Comparison of ENCODE assay signal across 8 cellular contexts in genomic region chr17:7561589-7562207, GRCh38. TPM values are rescaled to one million over a fixed set of nuclear protein-coding genes. Genes with fewer than 3 reads are reported as not detected.
DNase-seq lines count a peak whose midpoint lies in the region; ATAC-seq and TF ChIP-seq lines count a peak whose summit lies in the region.

SENP3 (plus strand) TSS chr17:7561919; CDS start chr17:7563077, 1,158 bp downstream.

- peaks cover 15 to 29% of the 10 kb centered on the region in 2 donors for H3K36me3 ChIP-seq in duodenal mucosa (ENCODE audit: control insufficient read depth in 1 of 2, insufficient read depth in 2 of 2, low read length in 2 of 2)

- CTCF ChIA-PET in activated CD4-positive, alpha-beta memory T cell treated with anti-CD3 and anti-CD28 coated beads, Interleukin-2, amount 10 ng/mL, durations not matched to agents 7 days and 5 days (lab: Charles Lee), result interaction anchor here (0.8 to 6.2 kb wide), 35 partner anchors 9 to 516 kb away, joined by 3 to 207 read pairs (median 7); partner anchors contain the start of genes CD68, FXR2, GABARAP and MPDU1

- no peaks in the 10 kb centered on the region for H3K27me3 ChIP-seq in duodenal mucosa (ENCODE audit: control insufficient read depth in 1 of 2, insufficient read depth in 2 of 2, low read length in 2 of 2)

- peak within 1 kb of the TSS; percentile 91 for H3K4me3 Mint-ChIP-seq in activated CD4-positive, alpha-beta memory T cell treated with anti-CD3 and anti-CD28 coated beads, Interleukin-2, amount 10 ng/mL, durations not matched to agents 7 days and 5 days

- H3K4me1 Mint-ChIP-seq in activated CD4-positive, alpha-beta memory T cell treated with anti-CD3 and anti-CD28 coated beads, Interleukin-2, amount 10 ng/mL, durations not matched to agents 7 days and 5 days, result peaks cover 48% of the 10 kb centered on the region

- peak; percentile 100 for DNase-seq in AG08396 (ENCODE audit: low spot score)
- peak; percentile 79 for DNase-seq in NCI-H774 (lab: John Stamatoyannopoulos, UW)
- peak; percentile 91 for DNase-seq in activated CD4-positive, alpha-beta memory T cell treated with anti-CD3 and anti-CD28 coated beads, Interleukin-2, amount 10 ng/mL, durations not matched to agents 7 days and 5 days
- DNase-seq in lower leg skin (ENCODE audit: low spot score in 2 of 2), result peak; percentile 80 to 97
- DNase-seq in stimulated activated CD4-positive, alpha-beta T cell treated with anti-CD3 and anti-CD28 coated beads, Interleukin-4, amount 100 ng/mL, for 24 hours, result peak; percentile 90

- H3K27ac Mint-ChIP-seq in activated CD4-positive, alpha-beta memory T cell treated with anti-CD3 and anti-CD28 coated beads, Interleukin-2, amount 10 ng/mL, durations not matched to agents 7 days and 5 days, result peak within 1 kb of the TSS; percentile 93

- peak within 1 kb of the TSS; percentile 71 to 90 for H3K4me3 ChIP-seq in duodenal mucosa (ENCODE audit: low read depth in 1 of 2, low read length in 2 of 2)
- peak within 1 kb of the TSS; percentile 74 for H3K4me3 ChIP-seq in lower leg skin (ENCODE audit: low read depth, poor library complexity, severe bottlenecking)

- no peaks in the 10 kb centered on the region for H3K9me3 Mint-ChIP-seq in activated CD4-positive, alpha-beta memory T cell treated with anti-CD3 and anti-CD28 coated beads, Interleukin-2, amount 10 ng/mL, durations not matched to agents 7 days and 5 days

- TF ChIP-seq CTCF in lower leg skin (IDR thresholded peaks at IDR 0.05), result no peak

- intact Hi-C loops in lower leg skin (cut with DNase I; ENCODE audit: low total_unique reads), result loop anchor here (10.0 kb wide), 1 partner anchor 127 kb away; the partner anchor contains the start of genes FGF11 and TMEM102

- TF ChIP-seq POLR2A in lower leg skin (IDR thresholded peaks at IDR 0.05), result no peak

- peak; percentile 66 for ATAC-seq in GM18909 (IDR thresholded peaks at IDR 0.05; ENCODE audit: poor library complexity, unreplicated experiment)
- peak; percentile 59 for ATAC-seq in HG03175 (IDR thresholded peaks at IDR 0.05; ENCODE audit: unreplicated experiment)

- WGBS in lower leg skin, 2 donors, result 1% methylated on average over 49 to 57 of the region's 82 CpGs

- H3K27ac ChIP-seq in duodenal mucosa (ENCODE audit: low read depth, low read length), result peak within 1 kb of the TSS; percentile 98

- peaks cover 39% of the 10 kb centered on the region for H3K36me3 Mint-ChIP-seq in activated CD4-positive, alpha-beta memory T cell treated with anti-CD3 and anti-CD28 coated beads, Interleukin-2, amount 10 ng/mL, durations not matched to agents 7 days and 5 days (ENCODE audit: low read depth)

- H3K9ac ChIP-seq in duodenal mucosa (ENCODE audit: low read depth in 1 of 2, low read length in 2 of 2), result peak within 1 kb of the TSS; percentile 83 to 84

- peaks cover 47 to 59% of the 10 kb centered on the region in 2 donors for H3K4me1 ChIP-seq in duodenal mucosa (ENCODE audit: control insufficient read depth in 1 of 2, insufficient read depth in 2 of 2, low read length in 2 of 2)

- H3K9me3 ChIP-seq in duodenal mucosa (ENCODE audit: control insufficient read depth in 1 of 2, low read length in 2 of 2), result no peaks in the 10 kb centered on the region

- H3K27me3 Mint-ChIP-seq in activated CD4-positive, alpha-beta memory T cell treated with anti-CD3 and anti-CD28 coated beads, Interleukin-2, amount 10 ng/mL, durations not matched to agents 7 days and 5 days, result no peaks in the 10 kb centered on the region

- POLR2A ChIA-PET in activated CD4-positive, alpha-beta memory T cell treated with anti-CD3 and anti-CD28 coated beads, Interleukin-2, amount 10 ng/mL, durations not matched to agents 7 days and 5 days (lab: Charles Lee), result interaction anchor here (1.0 to 4.5 kb wide), 24 partner anchors 9 to 280 kb away, joined by 3 to 80 read pairs (median 5); partner anchors contain the start of genes ACAP1, CD68, MPDU1 and POLR2A

RNA-seq across cellular contexts. Expression of gene SENP3, which starts in this region (rescaled TPM):
- total RNA-seq in activated CD4-positive, alpha-beta memory T cell treated with anti-CD3 and anti-CD28 coated beads, Interleukin-2, amount 10 ng/mL, durations not matched to agents 7 days and 5 days, result 10 to 100 TPM; 37.6 to 39.9 TPM
- 10 to 100 TPM; 39.5 to 53.0 (median 48.7) TPM for total RNA-seq in lower leg skin

Comparison
In these comparisons a context has a peak if more than half of its experiments do, and no peak if none do; other contexts are left out.
1. Peak in every context shown above with its lines: DNase-seq, ATAC-seq, H3K4me3 ChIP-seq and H3K27ac ChIP-seq.